ENCODE assay signal across 23 cellular contexts in the genomic region with DNA sequence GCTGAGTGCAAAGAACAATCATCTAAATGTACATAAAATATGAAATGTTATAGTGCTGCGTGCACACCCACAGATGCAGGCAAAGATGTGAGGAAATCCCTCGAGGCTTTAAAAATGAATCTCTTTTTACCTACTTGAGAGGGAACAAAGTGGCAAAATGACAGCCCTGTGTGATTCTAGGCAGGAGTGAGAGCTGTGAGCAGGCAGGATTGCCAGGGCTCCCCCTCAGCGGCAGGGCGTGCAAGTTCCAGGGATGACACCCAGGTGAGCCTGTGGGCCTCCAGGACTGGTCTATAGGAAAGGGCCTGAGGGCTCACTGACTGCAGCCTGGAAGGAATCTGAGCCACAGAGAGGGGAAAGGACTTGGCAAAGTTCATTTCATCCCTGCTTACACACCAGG.
"Had no signal": no experiment of that assay in that cellular context is flagged by ENCODE, and none has a peak within 500 bp of the region (broad histone marks: within the 10 kb centered on the region; RNA-seq: fewer than 3 reads in every experiment).

No MANE protein-coding gene starts in this region.

- ATAC-seq: left colon; left lung; lower lobe of right lung; naive thymus-derived CD8-positive, alpha-beta T cell; psoas muscle; stimulated activated naive B cell treated with anti-CD40 and anti-IgM and Interleukin-4, amounts not matched to agents 10 μg/mL and 1 μg/mL and 100 μg/mL, for 72 hours; stimulated activated naive CD8-positive, alpha-beta T cell treated with anti-CD3 and anti-CD28 coated beads, Interleukin-15, Interleukin-2, amounts not matched to agents 100 U/mL and 50 U/mL, for 24 hours had no signal

- DNase-seq: hypothalamus; immature natural killer cell; kidney; left colon; left lung; lower lobe of right lung; mammary epithelial cell; mesenchymal stem cell; naive thymus-derived CD8-positive, alpha-beta T cell; occipital lobe; psoas muscle; right lobe of liver; stimulated activated CD4-positive, alpha-beta T cell treated with anti-CD3 and anti-CD28 coated beads, Interleukin-12 subunit alpha, Interleukin-12 subunit beta, amount 100 ng/mL, for 4 hours; stimulated activated CD4-positive, alpha-beta T cell treated with anti-CD3 and anti-CD28 coated beads, Interleukin-15, amount 100 ng/mL, for 24 hours; stimulated activated CD4-positive, alpha-beta T cell treated with anti-CD3 and anti-CD28 coated beads, Interleukin-2, amount 100 ng/mL, for 24 hours; stimulated activated CD4-positive, alpha-beta T cell treated with anti-CD3 and anti-CD28 coated beads, Interleukin-4, amount 100 ng/mL, for 1 hour; stimulated activated naive B cell treated with anti-CD40 and anti-IgM and Interleukin-4, amounts not matched to agents 10 μg/mL and 1 μg/mL and 100 μg/mL, for 72 hours; stimulated activated naive CD8-positive, alpha-beta T cell treated with anti-CD3 and anti-CD28 coated beads, Interleukin-15, Interleukin-2, amounts not matched to agents 100 U/mL and 50 U/mL, for 24 hours; stomach; testis; thyroid gland; transverse colon; upper lobe of left lung had no signal
